Comparison of ENCODE assay signal across 9 cellular contexts in the genomic region with DNA sequence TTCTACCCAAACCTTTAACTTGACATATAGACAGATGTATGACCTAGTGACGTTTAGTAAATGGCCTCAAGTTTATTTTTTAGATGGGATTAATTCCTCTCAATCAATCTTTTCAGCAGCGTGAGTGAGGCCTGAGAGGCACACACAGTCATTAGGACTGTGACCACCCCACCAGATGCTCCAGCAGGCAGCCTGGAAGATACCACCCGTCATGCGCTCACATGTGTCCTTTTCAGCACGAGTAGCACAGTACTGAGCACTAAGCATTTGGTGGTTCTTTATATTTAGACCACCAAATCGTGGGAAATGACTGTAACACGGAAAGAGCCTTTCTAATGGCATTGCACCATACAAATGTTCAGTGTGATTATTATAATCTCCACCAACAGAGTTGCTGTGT.
DNase-seq lines count a peak whose midpoint lies in the region; ATAC-seq, FAIRE-seq and TF ChIP-seq lines count a peak whose summit lies in the region.
"Had no signal": no experiment of that assay in that cellular context is flagged by ENCODE, and none has a peak within 500 bp of the region (broad histone marks: within the 10 kb centered on the region; RNA-seq: fewer than 3 reads in every experiment).

No MANE protein-coding gene starts in this region.

- no peaks in the 10 kb centered on the region for H3K36me3 Mint-ChIP-seq in GM23338 (ENCODE audit: low read depth)
- no peaks in the 10 kb centered on the region for H3K36me3 Mint-ChIP-seq in naive thymus-derived CD4-positive, alpha-beta T cell

- H3K9me3 Mint-ChIP-seq in GM23338, result no peaks in the 10 kb centered on the region
- peaks cover 0 to 3% (median 0%) of the 10 kb centered on the region in 11 donors for H3K9me3 Mint-ChIP-seq in naive thymus-derived CD4-positive, alpha-beta T cell

- TF ChIP-seq POLR2A in testis (IDR thresholded peaks at IDR 0.05), result no peak

- no peaks in the 10 kb centered on the region for H3K27me3 ChIP-seq in GM23338 (ENCODE audit: insufficient read depth)
- H3K27me3 ChIP-seq in naive thymus-derived CD4-positive, alpha-beta T cell (ENCODE audit: control insufficient read depth in 2 of 2, insufficient read depth in 2 of 2, low read length in 2 of 2), result no peaks in the 10 kb centered on the region
- H3K27me3 ChIP-seq in testis, result no peaks in the 10 kb centered on the region
- H3K27me3 ChIP-seq: neutrophil had no signal

- TF ChIP-seq CTCF in GM23338 (conservative IDR thresholded peaks at IDR 0.05; ENCODE audit: low read depth in 2 of 2), result no peak
- TF ChIP-seq CTCF in testis (IDR thresholded peaks at IDR 0.05), result no peak

- no peaks in the 10 kb centered on the region for H3K9me3 ChIP-seq in naive thymus-derived CD4-positive, alpha-beta T cell (ENCODE audit: control insufficient read depth in 2 of 3, low read length in 3 of 3)
- no peaks in the 10 kb centered on the region for H3K9me3 ChIP-seq in testis
- H3K9me3 ChIP-seq: neutrophil had no signal

- POLR2A ChIA-PET in naive thymus-derived CD4-positive, alpha-beta T cell (lab: Charles Lee), result no interaction called here

- H3K4me1 ChIP-seq in GM23338 (ENCODE audit: insufficient read depth) (peaks cover 13% of the 10 kb centered on the region), testis (peaks cover 8% of the 10 kb centered on the region)
- H3K4me1 ChIP-seq in naive thymus-derived CD4-positive, alpha-beta T cell (ENCODE audit: control insufficient read depth in 2 of 2, insufficient read depth in 2 of 2, low read length in 2 of 2), result no peaks in the 10 kb centered on the region

- H3K36me3 ChIP-seq in GM23338 (ENCODE audit: insufficient read depth) (no peaks in the 10 kb centered on the region), testis (ENCODE audit: low read depth, missing control alignments) (no peaks in the 10 kb centered on the region)
- H3K36me3 ChIP-seq in naive thymus-derived CD4-positive, alpha-beta T cell (ENCODE audit: control insufficient read depth in 2 of 3, insufficient read depth in 3 of 3, low read length in 3 of 3), result no peaks in the 10 kb centered on the region
- H3K36me3 ChIP-seq: neutrophil had no signal

- ATAC-seq in GM19035 (IDR thresholded peaks at IDR 0.05; ENCODE audit: unreplicated experiment) (peak; percentile 14), GM23338 (peak; percentile 69)
- peak; percentile 17 for ATAC-seq in naive thymus-derived CD4-positive, alpha-beta T cell

- H3K27me3 Mint-ChIP-seq in GM23338 (ENCODE audit: insufficient read depth, low read depth, poor library complexity), result peaks cover 2% of the 10 kb centered on the region
- H3K27me3 Mint-ChIP-seq in naive thymus-derived CD4-positive, alpha-beta T cell, result peaks cover 0 to 6% (median 2%) of the 10 kb centered on the region in 5 donors

- H3K27ac Mint-ChIP-seq in GM23338, result no peak overlapping the region
- peak overlapping the region in 1 of 9 donors; percentile 2 for H3K27ac Mint-ChIP-seq in naive thymus-derived CD4-positive, alpha-beta T cell

- no peaks in the 10 kb centered on the region for H3K79me2 ChIP-seq in GM23338 (replicated peaks; ENCODE audit: insufficient read depth)

- peak; percentile 9 for FAIRE-seq in HTR-8/SVneo (lab: Jason Lieb, UNC)

- no peaks in the 10 kb centered on the region for H3K9me2 ChIP-seq in GM23338 (ENCODE audit: insufficient read depth)

- peaks cover 14% of the 10 kb centered on the region; the same call in 2 of the 3 replicates for H3K4me1 Mint-ChIP-seq in GM23338
- peaks cover 0 to 9% (median 5%) of the 10 kb centered on the region in 7 donors for H3K4me1 Mint-ChIP-seq in naive thymus-derived CD4-positive, alpha-beta T cell

- CTCF ChIA-PET in naive thymus-derived CD4-positive, alpha-beta T cell (lab: Charles Lee), result interaction anchor here (1.1 to 1.5 kb wide), 2 partner anchors 21 to 138 kb away, joined by 3 read pairs; no protein-coding TSS in a partner anchor

- H3K4me3 Mint-ChIP-seq in GM23338, result no peak overlapping the region
- peak overlapping the region in 3 of 10 donors; percentile 1 to 48 (median 2) for H3K4me3 Mint-ChIP-seq in naive thymus-derived CD4-positive, alpha-beta T cell

- WGBS in testis, 2 donors, result 76 to 79% methylated on average over 7 of the region's 7 CpGs

- H2AFZ ChIP-seq in GM23338, result no peak overlapping the region

- no peak overlapping the region; the same call in 1 of the 2 replicates for H3K4me2 ChIP-seq in GM23338

- no peaks in the 10 kb centered on the region for H3F3A ChIP-seq in GM23338 (replicated peaks; ENCODE audit: low read depth)

- no peaks in the 10 kb centered on the region for H4K20me1 ChIP-seq in GM23338 (replicated peaks; ENCODE audit: insufficient read depth)

- DNase-seq in GM23338 (ENCODE audit: low spot score) (peak; percentile 22), HTR-8/SVneo (ENCODE audit: insufficient read length, low spot score) (no peak), SK-N-DZ (ENCODE audit: low spot score) (no peak), testis (no peak), SW 1271 (lab: John Stamatoyannopoulos, UW) (no peak)
- DNase-seq in naive thymus-derived CD4-positive, alpha-beta T cell, result peak in 1 of 9 donors; percentile 0
- DNase-seq: activated gamma-delta T cell had no signal

- H3K4me3 ChIP-seq in GM23338, result no peak overlapping the region
- H3K4me3 ChIP-seq in naive thymus-derived CD4-positive, alpha-beta T cell (ENCODE audit: low read length), result no peak overlapping the region
- H3K4me3 ChIP-seq in testis, result no peak overlapping the region

- no peak overlapping the region for H3K27ac ChIP-seq in GM23338 (ENCODE audit: low read depth)
- H3K27ac ChIP-seq in naive thymus-derived CD4-positive, alpha-beta T cell (ENCODE audit: low read depth, low read length), result no peak overlapping the region
- no peak overlapping the region for H3K27ac ChIP-seq in testis
- H3K27ac ChIP-seq: neutrophil had no signal

- intact Hi-C loops in naive thymus-derived CD4-positive, alpha-beta T cell (cut with micrococcal nuclease), result loop anchor here in 1 of 2 donors (1.0 to 2.0 kb wide), 2 partner anchors 469 to 653 kb away; no protein-coding TSS in a partner anchor
- intact Hi-C loops in testis (cut with DNase I; ENCODE audit: low total_unique reads), result loop anchor here (5.0 kb wide), 1 partner anchor 470 kb away; no protein-coding TSS in a partner anchor

TF ChIP-seq in GM23338, 12 proteins besides CTCF, POLR2A, EP300 and RAD21:
- no peak for TF ChIP-seq STAT1 (IDR thresholded peaks at IDR 0.05; ENCODE audit: unreplicated experiment)
- TF ChIP-seq ZNF114 (CRISPR knock-in tag; IDR thresholded peaks at IDR 0.05), result no peak
- TF ChIP-seq, protein P1, sequence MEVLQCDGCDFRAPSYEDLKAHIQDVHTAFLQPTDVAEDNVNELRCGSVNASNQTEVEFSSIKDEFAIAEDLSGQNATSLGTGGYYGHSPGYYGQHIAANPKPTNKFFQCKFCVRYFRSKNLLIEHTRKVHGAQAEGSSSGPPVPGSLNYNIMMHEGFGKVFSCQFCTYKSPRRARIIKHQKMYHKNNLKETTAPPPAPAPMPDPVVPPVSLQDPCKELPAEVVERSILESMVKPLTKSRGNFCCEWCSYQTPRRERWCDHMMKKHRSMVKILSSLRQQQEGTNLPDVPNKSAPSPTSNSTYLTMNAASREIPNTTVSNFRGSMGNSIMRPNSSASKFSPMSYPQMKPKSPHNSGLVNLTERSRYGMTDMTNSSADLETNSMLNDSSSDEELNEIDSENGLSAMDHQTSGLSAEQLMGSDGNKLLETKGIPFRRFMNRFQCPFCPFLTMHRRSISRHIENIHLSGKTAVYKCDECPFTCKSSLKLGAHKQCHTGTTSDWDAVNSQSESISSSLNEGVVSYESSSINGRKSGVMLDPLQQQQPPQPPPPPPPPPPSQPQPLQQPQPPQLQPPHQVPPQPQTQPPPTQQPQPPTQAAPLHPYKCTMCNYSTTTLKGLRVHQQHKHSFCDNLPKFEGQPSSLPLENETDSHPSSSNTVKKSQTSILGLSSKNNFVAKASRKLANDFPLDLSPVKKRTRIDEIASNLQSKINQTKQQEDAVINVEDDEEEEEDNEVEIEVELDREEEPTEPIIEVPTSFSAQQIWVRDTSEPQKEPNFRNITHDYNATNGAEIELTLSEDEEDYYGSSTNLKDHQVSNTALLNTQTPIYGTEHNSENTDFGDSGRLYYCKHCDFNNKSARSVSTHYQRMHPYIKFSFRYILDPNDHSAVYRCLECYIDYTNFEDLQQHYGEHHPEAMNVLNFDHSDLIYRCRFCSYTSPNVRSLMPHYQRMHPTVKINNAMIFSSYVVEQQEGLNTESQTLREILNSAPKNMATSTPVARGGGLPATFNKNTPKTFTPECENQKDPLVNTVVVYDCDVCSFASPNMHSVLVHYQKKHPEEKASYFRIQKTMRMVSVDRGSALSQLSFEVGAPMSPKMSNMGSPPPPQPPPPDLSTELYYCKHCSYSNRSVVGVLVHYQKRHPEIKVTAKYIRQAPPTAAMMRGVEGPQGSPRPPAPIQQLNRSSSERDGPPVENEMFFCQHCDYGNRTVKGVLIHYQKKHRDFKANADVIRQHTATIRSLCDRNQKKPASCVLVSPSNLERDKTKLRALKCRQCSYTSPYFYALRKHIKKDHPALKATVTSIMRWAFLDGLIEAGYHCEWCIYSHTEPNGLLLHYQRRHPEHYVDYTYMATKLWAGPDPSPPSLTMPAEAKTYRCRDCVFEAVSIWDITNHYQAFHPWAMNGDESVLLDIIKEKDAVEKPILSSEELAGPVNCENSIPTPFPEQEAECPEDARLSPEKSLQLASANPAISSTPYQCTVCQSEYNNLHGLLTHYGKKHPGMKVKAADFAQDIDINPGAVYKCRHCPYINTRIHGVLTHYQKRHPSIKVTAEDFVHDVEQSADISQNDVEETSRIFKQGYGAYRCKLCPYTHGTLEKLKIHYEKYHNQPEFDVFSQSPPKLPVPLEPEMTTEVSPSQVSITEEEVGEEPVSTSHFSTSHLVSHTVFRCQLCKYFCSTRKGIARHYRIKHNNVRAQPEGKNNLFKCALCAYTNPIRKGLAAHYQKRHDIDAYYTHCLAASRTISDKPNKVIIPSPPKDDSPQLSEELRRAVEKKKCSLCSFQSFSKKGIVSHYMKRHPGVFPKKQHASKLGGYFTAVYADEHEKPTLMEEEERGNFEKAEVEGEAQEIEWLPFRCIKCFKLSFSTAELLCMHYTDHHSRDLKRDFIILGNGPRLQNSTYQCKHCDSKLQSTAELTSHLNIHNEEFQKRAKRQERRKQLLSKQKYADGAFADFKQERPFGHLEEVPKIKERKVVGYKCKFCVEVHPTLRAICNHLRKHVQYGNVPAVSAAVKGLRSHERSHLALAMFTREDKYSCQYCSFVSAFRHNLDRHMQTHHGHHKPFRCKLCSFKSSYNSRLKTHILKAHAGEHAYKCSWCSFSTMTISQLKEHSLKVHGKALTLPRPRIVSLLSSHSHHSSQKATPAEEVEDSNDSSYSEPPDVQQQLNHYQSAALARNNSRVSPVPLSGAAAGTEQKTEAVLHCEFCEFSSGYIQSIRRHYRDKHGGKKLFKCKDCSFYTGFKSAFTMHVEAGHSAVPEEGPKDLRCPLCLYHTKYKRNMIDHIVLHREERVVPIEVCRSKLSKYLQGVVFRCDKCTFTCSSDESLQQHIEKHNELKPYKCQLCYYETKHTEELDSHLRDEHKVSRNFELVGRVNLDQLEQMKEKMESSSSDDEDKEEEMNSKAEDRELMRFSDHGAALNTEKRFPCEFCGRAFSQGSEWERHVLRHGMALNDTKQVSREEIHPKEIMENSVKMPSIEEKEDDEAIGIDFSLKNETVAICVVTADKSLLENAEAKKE (CRISPR knock-in tag; IDR thresholded peaks at IDR 0.05), result no peak
- no peak for TF ChIP-seq JUNB (IDR thresholded peaks at IDR 0.05; ENCODE audit: unreplicated experiment)

Comparison
In these comparisons a context has a peak if more than half of its experiments do, and no peak if none do; other contexts are left out.
1. ATAC-seq: peak in every context shown above with its lines; median percentile 69 in GM23338; 17 in naive thymus-derived CD4-positive, alpha-beta T cell; 14 in GM19035.